ENCODE assay signal across 1 cellular context in genomic region chr12:4286228-4286627, GRCh38.
TF ChIP-seq lines count a peak whose summit lies in the region.

No MANE protein-coding gene starts in this region.

TF ChIP-seq in HepG2, 621 proteins besides CTCF, POLR2A, EP300 and RAD21 (continued from another document):
- no peak for TF ChIP-seq ZNF576 (CRISPR knock-in tag; IDR thresholded peaks at IDR 0.05)
- TF ChIP-seq SMAD9 (CRISPR knock-in tag; IDR thresholded peaks at IDR 0.05): no peak
- TF ChIP-seq ZBTB2 (CRISPR knock-in tag; IDR thresholded peaks at IDR 0.05; ENCODE audit: low read depth): no peak
- no peak for TF ChIP-seq PITX1 (CRISPR knock-in tag; IDR thresholded peaks at IDR 0.05)
- TF ChIP-seq PRDM4 (CRISPR knock-in tag; IDR thresholded peaks at IDR 0.05; ENCODE audit: borderline replicate concordance): no peak
- no peak for TF ChIP-seq ZC3H13 (CRISPR knock-in tag; IDR thresholded peaks at IDR 0.05)
- no peak for TF ChIP-seq ZNF180 (CRISPR knock-in tag; IDR thresholded peaks at IDR 0.05; ENCODE audit: borderline replicate concordance, low read depth)
- TF ChIP-seq ZNF3 (CRISPR knock-in tag; IDR thresholded peaks at IDR 0.05): no peak
- no peak for TF ChIP-seq MLX (CRISPR knock-in tag; IDR thresholded peaks at IDR 0.05)
- TF ChIP-seq CBX5 (CRISPR knock-in tag; IDR thresholded peaks at IDR 0.05; ENCODE audit: borderline replicate concordance): no peak
- TF ChIP-seq RARG (CRISPR knock-in tag; IDR thresholded peaks at IDR 0.05; ENCODE audit: low read depth): no peak
- TF ChIP-seq STAT6 (CRISPR knock-in tag; IDR thresholded peaks at IDR 0.05; ENCODE audit: borderline replicate concordance): no peak
- no peak for TF ChIP-seq CSRNP1 (CRISPR knock-in tag; IDR thresholded peaks at IDR 0.05)
- TF ChIP-seq CENPX (CRISPR knock-in tag; IDR thresholded peaks at IDR 0.05): no peak
- TF ChIP-seq E2F2 (CRISPR knock-in tag; IDR thresholded peaks at IDR 0.05; ENCODE audit: borderline replicate concordance): no peak
- no peak for TF ChIP-seq ZNF720 (CRISPR knock-in tag; IDR thresholded peaks at IDR 0.05)
